In the genomic region with DNA sequence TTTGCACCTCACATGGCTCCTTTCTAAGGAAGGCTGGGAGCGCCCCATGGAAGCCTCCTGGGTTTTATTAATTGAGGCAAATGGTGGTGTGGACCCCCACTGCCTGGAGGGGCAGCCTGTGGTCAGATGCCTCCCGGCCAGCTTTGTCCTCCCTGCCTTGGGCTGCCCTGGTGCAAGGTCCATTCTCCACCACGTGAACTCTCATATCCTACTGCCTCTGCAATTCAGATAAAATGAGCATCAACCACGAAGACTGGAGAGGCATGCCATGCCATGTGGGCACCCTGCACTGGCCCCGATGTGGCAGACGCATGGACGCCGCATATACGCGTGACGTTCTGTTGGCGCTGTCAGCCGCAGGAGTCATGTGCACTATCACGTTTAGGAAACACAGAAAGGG, we compare ENCODE assay signal across 25 cellular contexts.
A peak's percentile ranks its signal among the peaks of the same experiment; 100 is the strongest.
DNase-seq lines count a peak whose midpoint lies in the region; ATAC-seq, FAIRE-seq and TF ChIP-seq lines count a peak whose summit lies in the region.
"Had no signal": no experiment of that assay in that cellular context is flagged by ENCODE, and none has a peak within 500 bp of the region (broad histone marks: within the 10 kb centered on the region; RNA-seq: fewer than 3 reads in every experiment).

No MANE protein-coding gene starts in this region.

- DNase-seq in Right ventricle myocardium inferior (ENCODE audit: missing footprints) (peak; percentile 45), left ventricle myocardium inferior (no peak), chondrocyte (ENCODE audit: low spot score) (peak; percentile 79), posterior vena cava (ENCODE audit: low spot score) (peak; percentile 58), suprapubic skin (ENCODE audit: low spot score in 2 of 2) (peak; percentile 40 to 72), spleen (no peak), D721Med (ENCODE audit: insufficient read length, low spot score) (no peak), foreskin melanocyte (no peak)
- DNase-seq: 8988T; ACHN; AML-193; BE2C; CD4-positive, CD25-positive, alpha-beta regulatory T cell; CD8-positive, alpha-beta T cell; DMS53; DMS79 treated with DMSO at 0.1 percent for 48 hours; GF-D8; H9 had no signal

- TF ChIP-seq EP300 in suprapubic skin (IDR thresholded peaks at IDR 0.05) = no peak

- no peaks in the 10 kb centered on the region for H3K4me1 Mint-ChIP-seq in chondrocyte (ENCODE audit: low read depth)
- H3K4me1 Mint-ChIP-seq: CD4-positive, CD25-positive, alpha-beta regulatory T cell; GM23338 had no signal

- no peaks in the 10 kb centered on the region for H3K36me3 Mint-ChIP-seq in chondrocyte (ENCODE audit: low read depth)
- H3K36me3 Mint-ChIP-seq: CD4-positive, CD25-positive, alpha-beta regulatory T cell; CD8-positive, alpha-beta T cell had no signal

- intact Hi-C loops in Right ventricle myocardium inferior (cut with DNase I) (no loop called here), left ventricle myocardium inferior (cut with micrococcal nuclease) (no loop called here), posterior vena cava (cut with DNase I) (no loop called here), spleen (cut with DNase I; ENCODE audit: low total_unique reads) (no loop called here)

- H3K4me3 Mint-ChIP-seq in chondrocyte (ENCODE audit: unreplicated experiment) = no peak overlapping the region
- H3K4me3 Mint-ChIP-seq: CD4-positive, CD25-positive, alpha-beta regulatory T cell; CD8-positive, alpha-beta T cell; GM23338; H9 had no signal

- H3K27ac Mint-ChIP-seq in chondrocyte (ENCODE audit: unreplicated experiment) = no peak overlapping the region
- H3K27ac Mint-ChIP-seq: CD8-positive, alpha-beta T cell; GM23338; H9 had no signal

- H3K9me3 ChIP-seq in left ventricle myocardium inferior (replicated peaks) = no peaks in the 10 kb centered on the region
- H3K9me3 ChIP-seq in suprapubic skin = no peaks in the 10 kb centered on the region
- peaks cover 0 to 4% (median 0%) of the 10 kb centered on the region in 8 donors for H3K9me3 ChIP-seq in spleen
- H3K9me3 ChIP-seq: A549, BE2C, Caco-2 had no signal

- TF ChIP-seq CTCF in left ventricle myocardium inferior (IDR thresholded peaks at IDR 0.05; ENCODE audit: borderline replicate concordance) (no peak), chondrocyte (IDR thresholded peaks at IDR 0.05) (no peak), suprapubic skin (IDR thresholded peaks at IDR 0.05) (no peak), spleen (IDR thresholded peaks at IDR 0.05 in 8 of 11, conservative IDR thresholded peaks at IDR 0.05 in 3 of 11) (no peak), D721Med (IDR thresholded peaks at IDR 0.05; ENCODE audit: insufficient read depth, missing control alignments) (no peak)

- no peaks in the 10 kb centered on the region for H3K36me3 ChIP-seq in left ventricle myocardium inferior
- H3K36me3 ChIP-seq in suprapubic skin = no peaks in the 10 kb centered on the region
- no peaks in the 10 kb centered on the region for H3K36me3 ChIP-seq in spleen
- H3K36me3 ChIP-seq: BE2C had no signal

- H3K9me3 Mint-ChIP-seq in chondrocyte (ENCODE audit: low read depth) = no peaks in the 10 kb centered on the region
- H3K9me3 Mint-ChIP-seq: CD4-positive, CD25-positive, alpha-beta regulatory T cell; CD8-positive, alpha-beta T cell; GM23338; H9 had no signal

- WGBS in suprapubic skin = 92% methylated on average over 13 of the region's 14 CpGs
- 89 to 94% (median 91%) methylated on average over 14 of the region's 14 CpGs for WGBS in spleen, 5 donors

- peaks cover 12% of the 10 kb centered on the region for H3K27me3 Mint-ChIP-seq in chondrocyte (ENCODE audit: low read depth)

- no peak for ATAC-seq in Right ventricle myocardium inferior
- ATAC-seq: A549; CD8-positive, alpha-beta T cell; GM23338; HCT116 had no signal

- no peak overlapping the region for H3K4me3 ChIP-seq in left ventricle myocardium inferior
- H3K4me3 ChIP-seq in suprapubic skin = no peak overlapping the region
- no peak overlapping the region for H3K4me3 ChIP-seq in spleen
- H3K4me3 ChIP-seq: A549, GM23338 had no signal

- H3K27ac ChIP-seq in left ventricle myocardium inferior (replicated peaks) (no peak overlapping the region), suprapubic skin (no peak overlapping the region), spleen (no peak overlapping the region)
- H3K27ac ChIP-seq: A549, C4-2B had no signal

- no peak for FAIRE-seq in D721Med (lab: Jason Lieb, UNC)
- FAIRE-seq: A549, GM12891, GM18507 had no signal

- TF ChIP-seq POLR2A in suprapubic skin (IDR thresholded peaks at IDR 0.05) = no peak
- TF ChIP-seq POLR2A in spleen (IDR thresholded peaks at IDR 0.05) = no peak

- H3K4me1 ChIP-seq in left ventricle myocardium inferior (no peaks in the 10 kb centered on the region), suprapubic skin (peaks cover 3% of the 10 kb centered on the region), spleen (no peaks in the 10 kb centered on the region)
- H3K4me1 ChIP-seq: A549, BE2C, Caco-2 had no signal

- H3K27me3 ChIP-seq in left ventricle myocardium inferior (ENCODE audit: low read depth) (peaks cover 71% of the 10 kb centered on the region), suprapubic skin (peaks cover 21% of the 10 kb centered on the region), spleen (replicated peaks in 1 of 7) (peaks cover 0 to 21% (median 0%) of the 10 kb centered on the region in 7 donors)
- H3K27me3 ChIP-seq: BE2C had no signal

Comparison
In these comparisons a context has a peak if more than half of its experiments do, and no peak if none do; other contexts are left out.
1. DNase-seq: peak in Right ventricle myocardium inferior (single experiment), chondrocyte (single experiment), posterior vena cava (single experiment) and suprapubic skin (2 of 2); none in left ventricle myocardium inferior (single experiment), spleen (single experiment), D721Med (single experiment) and foreskin melanocyte (single experiment).